1 cellular context compared by ENCODE assay signal in the genomic region with DNA sequence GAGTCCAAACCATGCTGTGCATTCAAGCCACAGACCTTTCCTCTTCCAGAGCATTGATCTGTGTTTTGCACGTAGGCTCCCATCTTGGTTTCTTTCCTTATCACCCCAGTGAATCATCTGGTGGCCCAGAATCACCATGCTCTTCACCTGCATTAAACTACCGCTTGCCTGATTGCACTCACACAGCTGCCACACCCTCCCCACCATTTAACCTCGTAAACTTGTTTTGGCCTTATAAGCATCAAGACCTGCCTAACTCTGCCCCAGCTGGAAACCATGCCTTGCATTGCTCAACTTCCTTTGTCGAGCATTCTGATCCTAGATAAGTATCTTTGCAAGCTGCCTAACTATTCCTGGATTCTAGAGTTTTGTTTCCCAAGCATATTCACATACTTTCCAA.
TF ChIP-seq lines count a peak whose summit lies in the region.

No MANE protein-coding gene starts in this region.

TF ChIP-seq in HepG2, 621 proteins besides CTCF, POLR2A, EP300 and RAD21 (continued from another document):
- TF ChIP-seq, protein P1, sequence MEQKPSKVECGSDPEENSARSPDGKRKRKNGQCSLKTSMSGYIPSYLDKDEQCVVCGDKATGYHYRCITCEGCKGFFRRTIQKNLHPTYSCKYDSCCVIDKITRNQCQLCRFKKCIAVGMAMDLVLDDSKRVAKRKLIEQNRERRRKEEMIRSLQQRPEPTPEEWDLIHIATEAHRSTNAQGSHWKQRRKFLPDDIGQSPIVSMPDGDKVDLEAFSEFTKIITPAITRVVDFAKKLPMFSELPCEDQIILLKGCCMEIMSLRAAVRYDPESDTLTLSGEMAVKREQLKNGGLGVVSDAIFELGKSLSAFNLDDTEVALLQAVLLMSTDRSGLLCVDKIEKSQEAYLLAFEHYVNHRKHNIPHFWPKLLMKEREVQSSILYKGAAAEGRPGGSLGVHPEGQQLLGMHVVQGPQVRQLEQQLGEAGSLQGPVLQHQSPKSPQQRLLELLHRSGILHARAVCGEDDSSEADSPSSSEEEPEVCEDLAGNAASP (CRISPR knock-in tag; IDR thresholded peaks at IDR 0.05; ENCODE audit: borderline replicate concordance) = no peak
- 0 out of 2 replicates have a peak, but pooled peaks have one; percentile 45 for TF ChIP-seq CEBPG (CRISPR knock-in tag; IDR thresholded peaks at IDR 0.05)
- no peak for TF ChIP-seq AKAP8 (CRISPR knock-in tag; IDR thresholded peaks at IDR 0.05)
